Comparison of ENCODE assay signal across 20 cellular contexts in genomic region chr2:109372614-109373013, GRCh38.
DNase-seq lines count a peak whose midpoint lies in the region; ATAC-seq and TF ChIP-seq lines count a peak whose summit lies in the region.
"Had no signal": no experiment of that assay in that cellular context is flagged by ENCODE, and none has a peak within 500 bp of the region (broad histone marks: within the 10 kb centered on the region; RNA-seq: fewer than 3 reads in every experiment).

No MANE protein-coding gene starts in this region.

- 48 to 58% (median 56%) methylated on average over 7 of the region's 7 CpGs for WGBS in stomach, 5 donors

- H3K36me3 ChIP-seq in Peyer's patch (no peaks in the 10 kb centered on the region), stomach (peaks cover 0 to 13% (median 7%) of the 10 kb centered on the region in 4 donors)
- H3K36me3 ChIP-seq: BE2C had no signal

- H3K27me3 ChIP-seq in Peyer's patch (no peaks in the 10 kb centered on the region), stomach (no peaks in the 10 kb centered on the region)
- H3K27me3 ChIP-seq: BE2C had no signal

- peak; percentile 26 for DNase-seq in activated CD8-positive, alpha-beta memory T cell treated with anti-CD3 and anti-CD28 coated beads for 24 hours
- DNase-seq in activated CD8-positive, alpha-beta memory T cell treated with anti-CD3 and anti-CD28 coated beads, Interleukin-2, amount 50 U/mL, for 48 hours = no peak
- DNase-seq in Peyer's patch (peak in 2 of 3 donors; percentile 31 to 32), mesenteric fat pad (ENCODE audit: low spot score) (peak; percentile 35), stomach (peak; percentile 17), AML-193 (lab: John Stamatoyannopoulos, UW) (no peak)
- DNase-seq: BE2C; CD4-positive, alpha-beta memory T cell; DMS153; EL; GM23248; HCEC 1CT; MM.1S; NCI-H1092; NCI-H1436 treated with DMSO at 0.1 percent for 48 hours; NCI-H2081 treated with DMSO at 0.1 percent for 48 hours; NCI-H446 treated with DMSO at 0.1 percent for 48 hours had no signal

- intact Hi-C loops in stomach (cut with DNase I; ENCODE audit: low total_unique reads) = no loop called here

- no peak overlapping the region for H3K4me3 ChIP-seq in Peyer's patch
- H3K4me3 ChIP-seq in stomach = no peak overlapping the region
- H3K4me3 ChIP-seq: GM12878, GM23248 had no signal

- no peaks in the 10 kb centered on the region for H3K4me1 ChIP-seq in Peyer's patch
- no peaks in the 10 kb centered on the region for H3K4me1 ChIP-seq in stomach
- H3K4me1 ChIP-seq: BE2C had no signal

- TF ChIP-seq CTCF in Peyer's patch (IDR thresholded peaks at IDR 0.05) (no peak), stomach (IDR thresholded peaks at IDR 0.05) (no peak)

- no peak overlapping the region for H3K27ac ChIP-seq in Peyer's patch
- no peak overlapping the region for H3K27ac ChIP-seq in stomach
- H3K27ac ChIP-seq: GM23248 had no signal

- no peaks in the 10 kb centered on the region for H3K9me3 ChIP-seq in Peyer's patch
- no peaks in the 10 kb centered on the region for H3K9me3 ChIP-seq in stomach
- H3K9me3 ChIP-seq: BE2C had no signal

- no peak for TF ChIP-seq EP300 in stomach (IDR thresholded peaks at IDR 0.05)

- ATAC-seq in GM21390 (IDR thresholded peaks at IDR 0.05; ENCODE audit: unreplicated experiment) = no peak
- no peak for ATAC-seq in HG02870 (IDR thresholded peaks at IDR 0.05; ENCODE audit: unreplicated experiment)
- ATAC-seq: GM12878 had no signal

- TF ChIP-seq POLR2A in Peyer's patch (IDR thresholded peaks at IDR 0.05) (no peak), stomach (IDR thresholded peaks at IDR 0.05) (no peak)

Comparison
In these comparisons a context has a peak if more than half of its experiments do, and no peak if none do; other contexts are left out.
1. DNase-seq: peak in activated CD8-positive, alpha-beta memory T cell treated with anti-CD3 and anti-CD28 coated beads for 24 hours (single experiment), Peyer's patch (2 of 3), mesenteric fat pad (single experiment) and stomach (single experiment); none in activated CD8-positive, alpha-beta memory T cell treated with anti-CD3 and anti-CD28 coated beads, Interleukin-2, amount 50 U/mL, for 48 hours (single experiment) and AML-193 (0 of 2).